16 cellular contexts compared by ENCODE assay signal in genomic region chr5:40499514-40500273, GRCh38.
"Had no signal": no experiment of that assay in that cellular context is flagged by ENCODE, and none has a peak within 500 bp of the region (broad histone marks: within the 10 kb centered on the region; RNA-seq: fewer than 3 reads in every experiment).

No MANE protein-coding gene starts in this region.

- H3K27ac Mint-ChIP-seq: mesothelial cell of epicardium, progenitor cell of endocrine pancreas, type B pancreatic cell had no signal

- H3K4me3 Mint-ChIP-seq: mesothelial cell of epicardium, type B pancreatic cell had no signal

- H3K4me1 ChIP-seq: gastroesophageal sphincter, suprapubic skin had no signal

- H3K4me3 ChIP-seq: gastroesophageal sphincter, suprapubic skin had no signal

- FAIRE-seq: kidney had no signal

- H3K36me3 Mint-ChIP-seq: mesothelial cell of epicardium, type B pancreatic cell had no signal

- H3K36me3 ChIP-seq: gastroesophageal sphincter, suprapubic skin had no signal

- H3K27me3 Mint-ChIP-seq: progenitor cell of endocrine pancreas, type B pancreatic cell had no signal

- H3K27me3 ChIP-seq: gastroesophageal sphincter, suprapubic skin had no signal

- H3K9me3 Mint-ChIP-seq: mesothelial cell of epicardium, type B pancreatic cell had no signal

- H3K27ac ChIP-seq: epithelial cell of prostate, gastroesophageal sphincter, suprapubic skin had no signal

- H3K9me3 ChIP-seq: gastroesophageal sphincter, suprapubic skin had no signal

- ATAC-seq: gastroesophageal sphincter, right cardiac atrium, SK-N-SH treated with all-trans-retinoic acid at 6 μM for 48 hours had no signal

- DNase-seq: activated CD4-positive, alpha-beta T cell treated with anti-CD3 and anti-CD28 coated beads, Interleukin-2, amount 50 U/mL, for 4 hours; activated naive CD4-positive, alpha-beta T cell treated with Interleukin-2 at 50 U/mL for 16 hours; caudate nucleus; cortex of kidney; effector memory CD4-positive, alpha-beta T cell; kidney; right cardiac atrium; stimulated activated CD4-positive, alpha-beta T cell treated with anti-CD3 and anti-CD28 coated beads, Interleukin-1b, Interleukin-23, amount 100 ng/mL, for 48 hours; stimulated activated naive CD4-positive, alpha-beta T cell treated with Interleukin-2 at 50 U/mL for 16 hours had no signal
